Comparison of ENCODE assay signal across 7 cellular contexts in the genomic region with DNA sequence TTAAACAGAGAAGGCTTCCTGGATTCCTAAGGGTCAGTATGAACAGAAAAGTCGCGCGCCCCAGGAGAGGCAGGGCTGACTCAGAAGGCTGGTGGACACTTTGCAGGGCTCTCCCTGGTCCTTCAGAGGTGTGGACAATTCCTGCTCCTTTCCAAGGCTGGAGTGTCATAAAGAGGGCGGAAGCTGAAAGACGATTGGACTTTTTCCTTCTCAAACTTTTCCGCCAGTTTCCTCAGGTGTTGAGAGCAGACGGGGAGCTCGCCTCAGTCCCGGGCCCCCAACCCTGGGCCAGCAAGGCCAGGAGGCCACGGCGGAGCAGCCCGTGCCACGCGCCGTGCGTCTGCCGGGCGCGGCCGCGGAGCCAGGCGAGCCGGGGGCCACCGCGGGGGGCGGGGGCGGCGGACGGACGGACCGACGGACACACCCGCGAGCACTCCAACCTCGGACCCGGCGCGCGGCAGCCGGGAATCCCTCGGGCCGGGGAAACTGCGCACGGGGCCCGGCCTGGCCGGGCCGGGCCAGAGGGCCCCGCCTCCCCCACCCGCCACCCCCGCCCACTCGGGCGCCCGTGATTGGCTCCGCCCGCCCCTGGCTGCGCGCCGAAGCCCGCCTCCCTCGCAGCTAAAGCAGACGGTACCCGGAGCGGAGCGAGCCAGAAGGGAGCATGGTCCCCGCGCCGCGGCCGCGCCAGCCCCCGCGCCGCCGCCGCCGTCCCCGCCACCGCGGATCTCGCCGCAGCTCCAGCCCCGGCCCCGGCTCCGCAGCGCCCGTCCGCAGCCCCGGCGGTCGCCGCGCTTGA. TPM values are rescaled to one million over a fixed set of nuclear protein-coding genes. Genes with fewer than 3 reads are reported as not detected.
DNase-seq lines count a peak whose midpoint lies in the region; ATAC-seq and TF ChIP-seq lines count a peak whose summit lies in the region.

A gene (plus strand): TSS at position 629 of the 799 bp plus-strand sequence. CDS start 177,018 bp downstream, outside the sequence.

- H3K4me1 Mint-ChIP-seq in HFFc6 (ENCODE audit: low read depth) = peaks cover 31% of the 10 kb centered on the region

- H3K4me3 Mint-ChIP-seq in HFFc6 = peak within 1 kb of the TSS; percentile 99

- H3K27ac ChIP-seq in coronary artery = peak within 1 kb of the TSS; percentile 72 to 80
- H3K27ac ChIP-seq in left lung = peak within 1 kb of the TSS; percentile 73 to 76

- H3K9me3 ChIP-seq in left lung = no peaks in the 10 kb centered on the region

- peak within 1 kb of the TSS; percentile 73 for H3K4me3 ChIP-seq in coronary artery
- H3K4me3 ChIP-seq in left lung = peak within 1 kb of the TSS; percentile 53 to 60

- intact Hi-C loops in left lung (cut with DNase I) = no loop called here

- no peaks in the 10 kb centered on the region for H3K9me3 Mint-ChIP-seq in HFFc6

- peaks cover 5 to 23% of the 10 kb centered on the region in 2 donors for H3K4me1 ChIP-seq in left lung

- peak; percentile 63 for DNase-seq in HFFc6
- peak; percentile 45 for DNase-seq in NCI-H1105 treated with DMSO at 0.1 percent for 48 hours (lab: John Stamatoyannopoulos, UW)
- DNase-seq in activated CD4-positive, alpha-beta T cell treated with anti-CD3 and anti-CD28 coated beads for 48 hours = peak; percentile 83
- DNase-seq in coronary artery (ENCODE audit: low spot score) = peak; percentile 86
- peak; percentile 86 to 87 for DNase-seq in left lung
- DNase-seq in stimulated activated CD4-positive, alpha-beta T cell treated with anti-CD3 and anti-CD28 coated beads, Interleukin-2, amount 100 ng/mL, for 48 hours = peak; percentile 60 to 61

- peak; percentile 60 for ATAC-seq in GM18502 (IDR thresholded peaks at IDR 0.05; ENCODE audit: poor library complexity, unreplicated experiment)
- peak; percentile 70 for ATAC-seq in left lung

- no peaks in the 10 kb centered on the region for H3K36me3 ChIP-seq in left lung

- H3K27me3 Mint-ChIP-seq in HFFc6 (ENCODE audit: insufficient read depth) = peaks cover 4% of the 10 kb centered on the region

- peaks cover 8 to 87% of the 10 kb centered on the region in 2 donors for H3K27me3 ChIP-seq in left lung

- TF ChIP-seq CTCF in HFFc6 (IDR thresholded peaks at IDR 0.05) (no peak), coronary artery (IDR thresholded peaks at IDR 0.05) (no peak), left lung (IDR thresholded peaks at IDR 0.05) (no peak)

- no peaks in the 10 kb centered on the region for H3K36me3 Mint-ChIP-seq in HFFc6 (ENCODE audit: low read depth)

- H3K27ac Mint-ChIP-seq in HFFc6 = peak within 1 kb of the TSS; percentile 63

RNA-seq across cellular contexts. Expression of the gene that starts here (rescaled TPM):
- 1 to 10 TPM; 7.4 to 9.7 (median 8.6) TPM for total RNA-seq in HFFc6 (2021; fragmentation: NEBNext Ultra II Directional; extraction: Animal tissue kit (Norgen Biotek cat#: 25700))
- 10 to 100 TPM in 1 of 2 donors, 1 to 10 TPM in 1; 9.5 to 10.5 TPM for total RNA-seq in left lung

Comparison
In these comparisons a context has a peak if more than half of its experiments do, and no peak if none do; other contexts are left out.
1. Peak in every context shown above with its lines: DNase-seq, ATAC-seq, H3K4me3 ChIP-seq and H3K27ac ChIP-seq.